Comparison of ENCODE assay signal across 24 cellular contexts in the genomic region with DNA sequence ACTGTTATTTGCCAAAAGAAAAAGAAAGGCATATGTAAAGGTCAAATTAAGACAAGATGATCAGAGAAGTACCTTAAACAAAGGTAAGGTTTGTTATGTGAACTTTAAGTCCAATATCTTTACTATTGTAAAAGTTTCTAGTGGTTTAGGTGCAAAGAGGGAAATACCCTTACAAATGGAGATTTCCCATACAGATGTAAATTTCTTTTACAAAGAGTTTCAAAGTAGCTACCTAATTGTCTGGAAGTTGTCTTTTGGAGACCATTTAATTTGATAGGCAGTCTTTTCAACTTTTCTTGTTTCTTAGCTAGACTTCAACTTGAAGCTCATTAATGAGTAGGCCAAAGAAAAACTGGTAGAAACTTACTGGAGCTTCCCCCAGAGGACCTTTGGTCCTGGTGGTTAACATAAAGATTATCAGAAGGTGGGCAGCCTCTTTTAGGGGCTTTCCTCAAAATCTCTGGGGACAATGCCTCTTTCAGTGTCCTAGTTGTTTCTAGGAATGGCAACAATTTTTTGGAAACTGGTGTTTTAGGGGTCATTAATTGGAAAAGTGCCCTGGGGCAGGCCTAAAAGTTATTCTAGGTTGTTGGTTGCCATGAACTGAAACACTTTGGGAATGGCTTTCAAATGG.
DNase-seq lines count a peak whose midpoint lies in the region; ATAC-seq and TF ChIP-seq lines count a peak whose summit lies in the region.
"Had no signal": no experiment of that assay in that cellular context is flagged by ENCODE, and none has a peak within 500 bp of the region (broad histone marks: within the 10 kb centered on the region; RNA-seq: fewer than 3 reads in every experiment).

No MANE protein-coding gene starts in this region.

- H4K5ac ChIP-seq in H9 (ENCODE audit: insufficient read length, low read depth, low read length), result no peak overlapping the region

- no peaks in the 10 kb centered on the region for H3K9me3 ChIP-seq in H9 (ENCODE audit: control insufficient read depth, low read depth, low read length)
- H3K9me3 ChIP-seq in HUES64 (ENCODE audit: insufficient read depth, low read depth, low read length), result no peaks in the 10 kb centered on the region
- H3K9me3 ChIP-seq: MG63 had no signal

- H3K4me2 ChIP-seq in H9 (ENCODE audit: insufficient read depth, insufficient read length, low read length), result no peak overlapping the region

- H2AFZ ChIP-seq in H9 (ENCODE audit: low read length), result no peak overlapping the region

- no peak overlapping the region for H2AK5ac ChIP-seq in H9 (ENCODE audit: insufficient read length, low read length)

- H3K56ac ChIP-seq in H9 (ENCODE audit: insufficient read length, low read depth, low read length), result no peak overlapping the region

- H3K27ac Mint-ChIP-seq in H9 (peak overlapping the region; percentile 53 to 99 (median 95)), nephron progenitor cell (no peak overlapping the region)
- H3K27ac Mint-ChIP-seq: B cell had no signal

- no peak overlapping the region for H3K23ac ChIP-seq in H9 (ENCODE audit: insufficient read length, low read depth, low read length)

- no peak overlapping the region for H2BK15ac ChIP-seq in H9 (ENCODE audit: low read depth, low read length)

- H3K4me3 Mint-ChIP-seq in H9 (peak overlapping the region; percentile 6 to 9; a peak in 2 of 5 replicates), nephron progenitor cell (no peak overlapping the region)
- H3K4me3 Mint-ChIP-seq: B cell had no signal

- H3K18ac ChIP-seq in H9 (ENCODE audit: insufficient read length, low read depth, low read length), result no peak overlapping the region

- peaks cover 6% of the 10 kb centered on the region; the same call in 1 of the 2 replicates for H3K4me1 ChIP-seq in H9 (ENCODE audit: insufficient read depth, low read length)
- H3K4me1 ChIP-seq in HUES64 (ENCODE audit: insufficient read depth, low read length), result peaks cover 28% of the 10 kb centered on the region

- peaks cover 60 to 77% of the 10 kb centered on the region in 2 experiments for H3K4me1 Mint-ChIP-seq in H9
- H3K4me1 Mint-ChIP-seq in nephron progenitor cell, result peaks cover 7% of the 10 kb centered on the region
- H3K4me1 Mint-ChIP-seq: B cell had no signal

- no peak overlapping the region for H2BK5ac ChIP-seq in H9 (ENCODE audit: insufficient read length, low read length)

- H3K36me3 ChIP-seq in HUES64 (ENCODE audit: insufficient read depth, low read length), result no peaks in the 10 kb centered on the region
- H3K36me3 ChIP-seq: MG63 had no signal

- no peaks in the 10 kb centered on the region for H4K20me1 ChIP-seq in H9 (ENCODE audit: control insufficient read depth, insufficient read depth, insufficient read length)

- no peaks in the 10 kb centered on the region for H3K79me2 ChIP-seq in H9 (ENCODE audit: insufficient read depth, low read length)

- no peak for TF ChIP-seq CTCF in H9 (conservative IDR thresholded peaks at IDR 0.05)
- no peak for TF ChIP-seq CTCF in nephron progenitor cell (IDR thresholded peaks at IDR 0.05)

- no peaks in the 10 kb centered on the region for H3K79me1 ChIP-seq in H9 (ENCODE audit: insufficient read depth, low read depth, low read length, poor library complexity, severe bottlenecking)

- H3K27me3 Mint-ChIP-seq in H9 (ENCODE audit: low read depth) (no peaks in the 10 kb centered on the region; the same call in 1 of the 2 replicates), nephron progenitor cell (ENCODE audit: low read depth, poor library complexity) (peaks cover 6% of the 10 kb centered on the region)
- H3K27me3 Mint-ChIP-seq: B cell had no signal

- no peak overlapping the region for H2BK120ac ChIP-seq in H9 (ENCODE audit: low read depth, low read length, poor library complexity, severe bottlenecking)

- ATAC-seq in GM18498 (IDR thresholded peaks at IDR 0.05; ENCODE audit: unreplicated experiment) (peak; percentile 46), HG03280 (IDR thresholded peaks at IDR 0.05; ENCODE audit: unreplicated experiment) (no peak), HG03108 (IDR thresholded peaks at IDR 0.05; ENCODE audit: unreplicated experiment) (no peak)

- no peak overlapping the region for H3T11ph ChIP-seq in H9 (ENCODE audit: low read length)

- H3K27me3 ChIP-seq in H9 (ENCODE audit: insufficient read depth, low read length) (no peaks in the 10 kb centered on the region), HUES64 (ENCODE audit: insufficient read depth, low read length) (no peaks in the 10 kb centered on the region)
- H3K27me3 ChIP-seq: MG63 had no signal

- H4K8ac ChIP-seq in H9 (replicated peaks; ENCODE audit: insufficient read length, low read depth, low read length), result no peak overlapping the region

- H3K36me3 Mint-ChIP-seq in H9 (ENCODE audit: insufficient read depth in 1 of 3, low read depth in 3 of 3) (peaks cover 8 to 16% (median 13%) of the 10 kb centered on the region in 3 experiments), nephron progenitor cell (ENCODE audit: low read depth) (no peaks in the 10 kb centered on the region)

- no peak overlapping the region for H4K91ac ChIP-seq in H9 (ENCODE audit: insufficient read length, low read depth, low read length)

- DNase-seq in H9 (no peak), iPS DF 4.7 (ENCODE audit: extremely low read depth, low spot score) (peak; percentile 16), DMS53 (lab: John Stamatoyannopoulos, UW) (no peak), nephron progenitor cell (no peak)
- DNase-seq: DND-41; GDM1; HCEC 1CT; Kasumi-1; MG63; NCI-H1048; NCI-H146; NCI-H2029 treated with DMSO at 0.1 percent for 48 hours; NCI-H2171 treated with DMSO at 0.1 percent for 48 hours; NCI-H748 treated with DMSO at 0.1 percent for 48 hours; NK-92 treated with Interleukin-12 subunit alpha and Interleukin-12 subunit beta, amount 100 ng/mL, for 24 hours; OCI-M1; Right ventricle myocardium superior; SW 1271 had no signal

- H3K9ac ChIP-seq in H9 (ENCODE audit: extremely low read depth, insufficient read length, low read length) (no peak overlapping the region), HUES64 (ENCODE audit: low read depth, low read length) (peak overlapping the region; percentile 44; the same call in 1 of the 2 replicates)

- peak overlapping the region; percentile 93 for H3K27ac ChIP-seq in H9 (ENCODE audit: insufficient read length, low read depth, low read length)
- peak overlapping the region; percentile 95 for H3K27ac ChIP-seq in HUES64 (ENCODE audit: low read depth, low read length)
- H3K27ac ChIP-seq: HL-60 had no signal

- H3K14ac ChIP-seq in H9 (ENCODE audit: insufficient read depth, low read length), result no peak overlapping the region

- H2BK12ac ChIP-seq in H9 (ENCODE audit: insufficient read length, low read depth, low read length), result peak overlapping the region; percentile 57

- no peak overlapping the region for H3K4ac ChIP-seq in H9 (ENCODE audit: low read depth, low read length)

- H3K9me3 Mint-ChIP-seq in H9 (peaks cover 5 to 12% of the 10 kb centered on the region in 2 experiments; a peak in 4 of 5 replicates), nephron progenitor cell (peaks cover 1% of the 10 kb centered on the region)

- H2BK20ac ChIP-seq in H9 (ENCODE audit: low read depth, low read length, poor library complexity, severe bottlenecking), result no peak overlapping the region

- H3K4me3 ChIP-seq in HUES64 (ENCODE audit: low read length), result no peak overlapping the region
- H3K4me3 ChIP-seq: MG63 had no signal

- H3K23me2 ChIP-seq in H9 (ENCODE audit: insufficient read length, low read depth, low read length, poor library complexity, severe bottlenecking), result no peaks in the 10 kb centered on the region
